In genomic region chr1:11523261-11523660, GRCh38 we compare ENCODE assay signal across 21 cellular contexts. TPM values are rescaled to one million over a fixed set of nuclear protein-coding genes. Genes with fewer than 3 reads are reported as not detected.
"Had no signal": no experiment of that assay in that cellular context is flagged by ENCODE, and none has a peak within 500 bp of the region (broad histone marks: within the 10 kb centered on the region; RNA-seq: fewer than 3 reads in every experiment).

No MANE protein-coding gene starts in this region.

- ATAC-seq: gastrocnemius medialis; lower lobe of right lung; right cardiac atrium; stimulated activated memory B cell treated with anti-CD40 and anti-IgM and Interleukin-4, amounts not matched to agents 10 μg/mL and 1 μg/mL and 100 μg/mL, for 72 hours had no signal

- H3K9me3 ChIP-seq: esophagus muscularis mucosa, gastrocnemius medialis, left ventricle myocardium inferior, lower lobe of right lung, ovary, tibial artery, upper lobe of left lung, uterus had no signal

- H3K27ac Mint-ChIP-seq: memory B cell; progenitor cell of endocrine pancreas; stimulated activated memory B cell treated with anti-CD40 and anti-IgM and Interleukin-4, amounts not matched to agents 10 μg/mL and 1 μg/mL and 100 μg/mL, for 72 hours; stimulated activated naive CD8-positive, alpha-beta T cell treated with anti-CD3 and anti-CD28 coated beads, Interleukin-15, Interleukin-2, amounts not matched to agents 100 ng/mL and 50 ng/mL, for 24 hours had no signal

- DNase-seq: central memory CD4-positive, alpha-beta T cell; effector memory CD4-positive, alpha-beta T cell; gastrocnemius medialis; left ventricle myocardium inferior; lower lobe of right lung; midbrain; right cardiac atrium; stimulated activated CD4-positive, alpha-beta T cell treated with anti-CD3 and anti-CD28 coated beads, Interleukin-15, amount 100 ng/mL, for 24 hours; stimulated activated CD4-positive, alpha-beta T cell treated with anti-CD3 and anti-CD28 coated beads, Interleukin-1b, Interleukin-23, amount 100 ng/mL, for 48 hours; stimulated activated CD4-positive, alpha-beta T cell treated with anti-CD3 and anti-CD28 coated beads, Interleukin-4, amount 100 ng/mL, for 24 hours; uterus had no signal

- H3K27me3 Mint-ChIP-seq: progenitor cell of endocrine pancreas; stimulated activated naive CD8-positive, alpha-beta T cell treated with anti-CD3 and anti-CD28 coated beads, Interleukin-15, Interleukin-2, amounts not matched to agents 100 ng/mL and 50 ng/mL, for 24 hours had no signal

- H3K9me3 Mint-ChIP-seq: memory B cell; stimulated activated memory B cell treated with anti-CD40 and anti-IgM and Interleukin-4, amounts not matched to agents 10 μg/mL and 1 μg/mL and 100 μg/mL, for 72 hours; stimulated activated naive CD8-positive, alpha-beta T cell treated with anti-CD3 and anti-CD28 coated beads, Interleukin-15, Interleukin-2, amounts not matched to agents 100 ng/mL and 50 ng/mL, for 24 hours had no signal

- H3K27ac ChIP-seq: epithelial cell of prostate, esophagus muscularis mucosa, gastrocnemius medialis, left ventricle myocardium inferior, lower lobe of right lung, ovary, tibial artery, upper lobe of left lung, uterus had no signal

- H3K4me1 ChIP-seq: esophagus muscularis mucosa, gastrocnemius medialis, left ventricle myocardium inferior, lower lobe of right lung, tibial artery, upper lobe of left lung, uterus had no signal

- H3K36me3 ChIP-seq: esophagus muscularis mucosa, gastrocnemius medialis, left ventricle myocardium inferior, lower lobe of right lung, ovary, tibial artery, upper lobe of left lung, uterus had no signal

- H3K27me3 ChIP-seq: gastrocnemius medialis, ovary, upper lobe of left lung, uterus had no signal

- H3K4me3 ChIP-seq: esophagus muscularis mucosa, gastrocnemius medialis, left ventricle myocardium inferior, lower lobe of right lung, ovary, tibial artery, upper lobe of left lung, uterus had no signal

- H3K4me1 Mint-ChIP-seq: memory B cell; stimulated activated memory B cell treated with anti-CD40 and anti-IgM and Interleukin-4, amounts not matched to agents 10 μg/mL and 1 μg/mL and 100 μg/mL, for 72 hours had no signal

- H3K4me3 Mint-ChIP-seq: memory B cell; stimulated activated memory B cell treated with anti-CD40 and anti-IgM and Interleukin-4, amounts not matched to agents 10 μg/mL and 1 μg/mL and 100 μg/mL, for 72 hours; stimulated activated naive CD8-positive, alpha-beta T cell treated with anti-CD3 and anti-CD28 coated beads, Interleukin-15, Interleukin-2, amounts not matched to agents 100 ng/mL and 50 ng/mL, for 24 hours had no signal

- H3K36me3 Mint-ChIP-seq: memory B cell; stimulated activated memory B cell treated with anti-CD40 and anti-IgM and Interleukin-4, amounts not matched to agents 10 μg/mL and 1 μg/mL and 100 μg/mL, for 72 hours had no signal

RNA-seq across cellular contexts. Expression of gene DISP3, which starts 44.3 kb away (rescaled TPM):
- total RNA-seq: esophagus muscularis mucosa, fibroblast of villous mesenchyme, gastrocnemius medialis, left ventricle myocardium inferior had no signal
